14 cellular contexts compared by ENCODE assay signal in the genomic region with DNA sequence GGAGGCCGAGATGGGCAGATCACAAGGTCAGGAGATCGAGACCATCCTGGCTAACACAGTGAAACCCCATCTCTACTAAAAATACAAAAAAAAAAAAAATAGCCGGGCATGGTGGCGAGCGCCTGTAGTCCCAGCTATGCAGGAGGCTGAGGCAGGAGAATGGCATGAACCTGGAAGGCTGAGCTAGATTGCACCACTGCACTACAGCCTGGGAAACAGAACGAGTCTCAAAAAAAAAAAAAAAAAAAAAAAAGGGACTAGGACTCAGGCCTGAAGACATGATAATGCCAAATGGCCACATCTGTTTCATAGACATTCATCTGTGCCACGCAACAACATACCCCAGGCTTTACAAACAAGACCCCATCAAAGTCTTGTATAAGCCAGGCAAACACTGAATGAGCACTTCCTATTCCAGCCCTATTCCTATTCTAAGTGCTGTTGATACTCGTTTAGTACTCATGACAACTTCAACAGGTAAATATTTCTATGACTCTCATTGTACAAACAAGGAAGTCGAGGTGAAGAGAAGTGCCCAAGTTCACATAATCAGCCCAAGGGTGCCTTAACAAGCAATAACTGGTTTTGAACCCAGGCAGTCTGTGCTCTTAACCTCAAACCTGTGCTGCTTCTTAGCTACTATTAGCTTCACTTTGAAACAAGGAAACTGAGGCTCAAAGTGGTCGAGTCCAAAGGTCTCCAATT. TPM values are rescaled to one million over a fixed set of nuclear protein-coding genes. Genes with fewer than 3 reads are reported as not detected.
DNase-seq lines count a peak whose midpoint lies in the region; ATAC-seq and TF ChIP-seq lines count a peak whose summit lies in the region.
"Had no signal": no experiment of that assay in that cellular context is flagged by ENCODE, and none has a peak within 500 bp of the region (broad histone marks: within the 10 kb centered on the region; RNA-seq: fewer than 3 reads in every experiment).

No MANE protein-coding gene starts in this region.

- H3K4me3 ChIP-seq in left lung: no peak overlapping the region
- no peak overlapping the region for H3K4me3 ChIP-seq in suprapubic skin
- H3K4me3 ChIP-seq: uterus had no signal

- no peak for DNase-seq in activated naive CD8-positive, alpha-beta T cell treated with anti-CD3 and anti-CD28 coated beads for 36 hours
- DNase-seq in activated T-helper 1 cell treated with anti-CD3 and anti-CD28 coated beads, Interleukin-12 subunit alpha, Interleukin-12 subunit beta, Interleukin-2, Interleukin-4 antibody, amounts not matched to agents 30 ng/mL and 10 ng/mL and 1 ng/mL, durations not matched to agents 14 hours and 24 hours and 36 hours (ENCODE audit: low spot score): no peak
- DNase-seq in left lung (no peak), type B pancreatic cell (ENCODE audit: extremely low spot score, unreplicated experiment) (no peak), suprapubic skin (ENCODE audit: low spot score in 2 of 2) (no peak), NCI-H1436 treated with DMSO at 0.1 percent for 48 hours (lab: John Stamatoyannopoulos, UW) (no peak)
- DNase-seq: BE2C, dermis blood vessel endothelial cell, head of caudate nucleus, IMR-90, NCI-H2081 had no signal

- no peaks in the 10 kb centered on the region for H3K27me3 Mint-ChIP-seq in activated naive CD8-positive, alpha-beta T cell
- H3K27me3 Mint-ChIP-seq in activated naive CD8-positive, alpha-beta T cell treated with anti-CD3 and anti-CD28 coated beads for 36 hours: no peaks in the 10 kb centered on the region
- H3K27me3 Mint-ChIP-seq in activated T-helper 1 cell treated with anti-CD3 and anti-CD28 coated beads, Interleukin-12 subunit alpha, Interleukin-12 subunit beta, Interleukin-2, Interleukin-4 antibody, amounts not matched to agents 30 ng/mL and 10 ng/mL and 1 ng/mL, durations not matched to agents 14 hours and 24 hours and 36 hours (ENCODE audit: insufficient read depth): no peaks in the 10 kb centered on the region
- no peaks in the 10 kb centered on the region for H3K27me3 Mint-ChIP-seq in type B pancreatic cell

- H3K4me1 Mint-ChIP-seq in activated naive CD8-positive, alpha-beta T cell (ENCODE audit: low read depth): peaks cover 56% of the 10 kb centered on the region
- H3K4me1 Mint-ChIP-seq in activated naive CD8-positive, alpha-beta T cell treated with anti-CD3 and anti-CD28 coated beads for 36 hours: peaks cover 38% of the 10 kb centered on the region
- H3K4me1 Mint-ChIP-seq in activated T-helper 1 cell treated with anti-CD3 and anti-CD28 coated beads, Interleukin-12 subunit alpha, Interleukin-12 subunit beta, Interleukin-2, Interleukin-4 antibody, amounts not matched to agents 30 ng/mL and 10 ng/mL and 1 ng/mL, durations not matched to agents 14 hours and 24 hours and 36 hours (ENCODE audit: low read depth): peaks cover 42% of the 10 kb centered on the region
- peaks cover 14% of the 10 kb centered on the region for H3K4me1 Mint-ChIP-seq in type B pancreatic cell (ENCODE audit: unreplicated experiment)

- peak overlapping the region; percentile 97 for H3K4me3 Mint-ChIP-seq in activated naive CD8-positive, alpha-beta T cell
- H3K4me3 Mint-ChIP-seq in activated naive CD8-positive, alpha-beta T cell treated with anti-CD3 and anti-CD28 coated beads for 36 hours: no peak overlapping the region
- H3K4me3 Mint-ChIP-seq in activated T-helper 1 cell treated with anti-CD3 and anti-CD28 coated beads, Interleukin-12 subunit alpha, Interleukin-12 subunit beta, Interleukin-2, Interleukin-4 antibody, amounts not matched to agents 30 ng/mL and 10 ng/mL and 1 ng/mL, durations not matched to agents 14 hours and 24 hours and 36 hours: peak overlapping the region; percentile 88
- peak overlapping the region; percentile 96 for H3K4me3 Mint-ChIP-seq in type B pancreatic cell

- intact Hi-C loops in activated T-helper 1 cell treated with anti-CD3 and anti-CD28 coated beads, Interleukin-12 subunit alpha, Interleukin-12 subunit beta, Interleukin-2, Interleukin-4 antibody, amounts not matched to agents 30 ng/mL and 10 ng/mL and 1 ng/mL, durations not matched to agents 14 hours and 24 hours and 36 hours (cut with micrococcal nuclease): loop anchor here (5.0 kb wide), 1 partner anchor 920 kb away; the partner anchor contains the start of gene SERTAD3
- intact Hi-C loops in left lung (cut with DNase I): no loop called here

- H3K36me3 ChIP-seq in left lung (no peaks in the 10 kb centered on the region), suprapubic skin (no peaks in the 10 kb centered on the region)
- H3K36me3 ChIP-seq: BE2C, uterus had no signal

- ATAC-seq in left lung: peak; percentile 43
- no peak for ATAC-seq in GM19467 (IDR thresholded peaks at IDR 0.05; ENCODE audit: unreplicated experiment)

- TF ChIP-seq CTCF in left lung (IDR thresholded peaks at IDR 0.05): no peak
- TF ChIP-seq CTCF in type B pancreatic cell (conservative IDR thresholded peaks at IDR 0.05): no peak
- TF ChIP-seq CTCF in suprapubic skin (IDR thresholded peaks at IDR 0.05): no peak

- H3K27ac Mint-ChIP-seq in activated naive CD8-positive, alpha-beta T cell: peak overlapping the region; percentile 54
- no peak overlapping the region for H3K27ac Mint-ChIP-seq in activated naive CD8-positive, alpha-beta T cell treated with anti-CD3 and anti-CD28 coated beads for 36 hours
- no peak overlapping the region for H3K27ac Mint-ChIP-seq in activated T-helper 1 cell treated with anti-CD3 and anti-CD28 coated beads, Interleukin-12 subunit alpha, Interleukin-12 subunit beta, Interleukin-2, Interleukin-4 antibody, amounts not matched to agents 30 ng/mL and 10 ng/mL and 1 ng/mL, durations not matched to agents 14 hours and 24 hours and 36 hours
- H3K27ac Mint-ChIP-seq in type B pancreatic cell: peak overlapping the region; percentile 50

- TF ChIP-seq EP300 in suprapubic skin (IDR thresholded peaks at IDR 0.05): no peak

- WGBS in suprapubic skin: 72% methylated on average over 10 of the region's 10 CpGs

- H3K9me3 ChIP-seq in left lung (no peaks in the 10 kb centered on the region), suprapubic skin (no peaks in the 10 kb centered on the region)
- H3K9me3 ChIP-seq: BE2C, uterus had no signal

- no peak for TF ChIP-seq POLR2A in suprapubic skin (IDR thresholded peaks at IDR 0.05)

- H3K27ac ChIP-seq in left lung: peak overlapping the region; percentile 98 to 99
- no peak overlapping the region for H3K27ac ChIP-seq in suprapubic skin

- H3K4me1 ChIP-seq in left lung: peaks cover 12 to 58% of the 10 kb centered on the region in 2 donors
- H3K4me1 ChIP-seq in suprapubic skin: peaks cover 22% of the 10 kb centered on the region
- H3K4me1 ChIP-seq: BE2C, uterus had no signal

- no peaks in the 10 kb centered on the region for H3K36me3 Mint-ChIP-seq in activated naive CD8-positive, alpha-beta T cell
- H3K36me3 Mint-ChIP-seq in activated naive CD8-positive, alpha-beta T cell treated with anti-CD3 and anti-CD28 coated beads for 36 hours: peaks cover 17% of the 10 kb centered on the region
- H3K36me3 Mint-ChIP-seq in activated T-helper 1 cell treated with anti-CD3 and anti-CD28 coated beads, Interleukin-12 subunit alpha, Interleukin-12 subunit beta, Interleukin-2, Interleukin-4 antibody, amounts not matched to agents 30 ng/mL and 10 ng/mL and 1 ng/mL, durations not matched to agents 14 hours and 24 hours and 36 hours (ENCODE audit: low read depth): peaks cover 2% of the 10 kb centered on the region
- peaks cover 3% of the 10 kb centered on the region for H3K36me3 Mint-ChIP-seq in type B pancreatic cell

- H3K27me3 ChIP-seq in left lung: no peaks in the 10 kb centered on the region
- no peaks in the 10 kb centered on the region for H3K27me3 ChIP-seq in suprapubic skin
- H3K27me3 ChIP-seq: BE2C, uterus had no signal

- H3K9me3 Mint-ChIP-seq in activated naive CD8-positive, alpha-beta T cell (ENCODE audit: low read depth): no peaks in the 10 kb centered on the region
- H3K9me3 Mint-ChIP-seq in activated naive CD8-positive, alpha-beta T cell treated with anti-CD3 and anti-CD28 coated beads for 36 hours: no peaks in the 10 kb centered on the region
- H3K9me3 Mint-ChIP-seq in activated T-helper 1 cell treated with anti-CD3 and anti-CD28 coated beads, Interleukin-12 subunit alpha, Interleukin-12 subunit beta, Interleukin-2, Interleukin-4 antibody, amounts not matched to agents 30 ng/mL and 10 ng/mL and 1 ng/mL, durations not matched to agents 14 hours and 24 hours and 36 hours: no peaks in the 10 kb centered on the region
- no peaks in the 10 kb centered on the region for H3K9me3 Mint-ChIP-seq in type B pancreatic cell

RNA-seq across cellular contexts. Expression of gene B9D2, which starts 1.7 kb away (rescaled TPM):
- 1 to 10 TPM; 6.4 to 8.1 TPM for total RNA-seq in activated naive CD8-positive, alpha-beta T cell treated with anti-CD3 and anti-CD28 coated beads for 36 hours
- 4.4 and 4.5 TPM in 2 replicates for total RNA-seq in activated T-helper 1 cell treated with anti-CD3 and anti-CD28 coated beads, Interleukin-12 subunit alpha, Interleukin-12 subunit beta, Interleukin-2, Interleukin-4 antibody, amounts not matched to agents 30 ng/mL and 10 ng/mL and 1 ng/mL, durations not matched to agents 14 hours and 24 hours and 36 hours
- total RNA-seq in left lung: 1 to 10 TPM; 7.8 to 8.8 TPM
- total RNA-seq in type B pancreatic cell (ENCODE audit: low replicate concordance): 4.8 and 8.8 TPM in 2 replicates
- 1 to 10 TPM; 2.8 to 9.3 (median 4.8) TPM for total RNA-seq in suprapubic skin

RNA-seq across cellular contexts. Expression of gene TGFB1, which starts 8.6 kb away (rescaled TPM):
- 100 to 1,000 TPM; 152 to 154 TPM for total RNA-seq in activated naive CD8-positive, alpha-beta T cell treated with anti-CD3 and anti-CD28 coated beads for 36 hours
- 108 and 112 TPM in 2 replicates for total RNA-seq in activated T-helper 1 cell treated with anti-CD3 and anti-CD28 coated beads, Interleukin-12 subunit alpha, Interleukin-12 subunit beta, Interleukin-2, Interleukin-4 antibody, amounts not matched to agents 30 ng/mL and 10 ng/mL and 1 ng/mL, durations not matched to agents 14 hours and 24 hours and 36 hours
- total RNA-seq in left lung (10 to 100 TPM; 73.1 to 98.0 TPM), type B pancreatic cell (ENCODE audit: low replicate concordance) (2.3 and 3.4 TPM in 2 replicates), suprapubic skin (10 to 100 TPM; 16.4 to 19.9 (median 17.4) TPM)

RNA-seq across cellular contexts. Expression of gene TMEM91, which starts 14.0 kb away (rescaled TPM):
- total RNA-seq in activated naive CD8-positive, alpha-beta T cell treated with anti-CD3 and anti-CD28 coated beads for 36 hours: 1 to 10 TPM; 4.0 to 4.5 TPM
- 2.8 and 2.9 TPM in 2 replicates for total RNA-seq in activated T-helper 1 cell treated with anti-CD3 and anti-CD28 coated beads, Interleukin-12 subunit alpha, Interleukin-12 subunit beta, Interleukin-2, Interleukin-4 antibody, amounts not matched to agents 30 ng/mL and 10 ng/mL and 1 ng/mL, durations not matched to agents 14 hours and 24 hours and 36 hours
- total RNA-seq in left lung (10 to 100 TPM; 10.1 to 14.3 TPM), type B pancreatic cell (ENCODE audit: low replicate concordance) (2.0 and 8.1 TPM in 2 replicates), suprapubic skin (100 to 1,000 TPM in 2 of 4 donors, 10 to 100 TPM in 2; 29.6 to 109 (median 88.1) TPM)

RNA-seq across cellular contexts. Expression of gene EXOSC5, which starts 34.9 kb away (rescaled TPM):
- total RNA-seq in activated naive CD8-positive, alpha-beta T cell treated with anti-CD3 and anti-CD28 coated beads for 36 hours: 10 to 100 TPM; 43.5 to 44.6 TPM
- 59.3 and 66.6 TPM in 2 replicates for total RNA-seq in activated T-helper 1 cell treated with anti-CD3 and anti-CD28 coated beads, Interleukin-12 subunit alpha, Interleukin-12 subunit beta, Interleukin-2, Interleukin-4 antibody, amounts not matched to agents 30 ng/mL and 10 ng/mL and 1 ng/mL, durations not matched to agents 14 hours and 24 hours and 36 hours
- 10 to 100 TPM; 10.3 to 17.4 TPM for total RNA-seq in left lung
- total RNA-seq in type B pancreatic cell (ENCODE audit: low replicate concordance): 11.4 and 20.2 TPM in 2 replicates
- total RNA-seq in suprapubic skin: 10 to 100 TPM; 23.0 to 51.5 (median 31.9) TPM

RNA-seq across cellular contexts. Expression of gene BCKDHA, which starts 35.3 kb away (rescaled TPM):
- 10 to 100 TPM; 21.3 to 28.0 TPM for total RNA-seq in activated naive CD8-positive, alpha-beta T cell treated with anti-CD3 and anti-CD28 coated beads for 36 hours
- 14.6 and 22.7 TPM in 2 replicates for total RNA-seq in activated T-helper 1 cell treated with anti-CD3 and anti-CD28 coated beads, Interleukin-12 subunit alpha, Interleukin-12 subunit beta, Interleukin-2, Interleukin-4 antibody, amounts not matched to agents 30 ng/mL and 10 ng/mL and 1 ng/mL, durations not matched to agents 14 hours and 24 hours and 36 hours
- 10 to 100 TPM; 12.1 to 17.8 TPM for total RNA-seq in left lung
- total RNA-seq in type B pancreatic cell (ENCODE audit: low replicate concordance): 7.5 and 11.7 TPM in 2 replicates
- 100 to 1,000 TPM in 1 of 4 donors, 10 to 100 TPM in 3; 49.7 to 112 (median 76.2) TPM for total RNA-seq in suprapubic skin

Comparison
In these comparisons a context has a peak if more than half of its experiments do, and no peak if none do; other contexts are left out.
1. H3K27ac Mint-ChIP-seq: peak in activated naive CD8-positive, alpha-beta T cell (single experiment) and type B pancreatic cell (single experiment); none in activated naive CD8-positive, alpha-beta T cell treated with anti-CD3 and anti-CD28 coated beads for 36 hours (single experiment) and activated T-helper 1 cell treated with anti-CD3 and anti-CD28 coated beads, Interleukin-12 subunit alpha, Interleukin-12 subunit beta, Interleukin-2, Interleukin-4 antibody, amounts not matched to agents 30 ng/mL and 10 ng/mL and 1 ng/mL, durations not matched to agents 14 hours and 24 hours and 36 hours (single experiment).